Comparison of ENCODE assay signal across 2 cellular contexts in the genomic region with DNA sequence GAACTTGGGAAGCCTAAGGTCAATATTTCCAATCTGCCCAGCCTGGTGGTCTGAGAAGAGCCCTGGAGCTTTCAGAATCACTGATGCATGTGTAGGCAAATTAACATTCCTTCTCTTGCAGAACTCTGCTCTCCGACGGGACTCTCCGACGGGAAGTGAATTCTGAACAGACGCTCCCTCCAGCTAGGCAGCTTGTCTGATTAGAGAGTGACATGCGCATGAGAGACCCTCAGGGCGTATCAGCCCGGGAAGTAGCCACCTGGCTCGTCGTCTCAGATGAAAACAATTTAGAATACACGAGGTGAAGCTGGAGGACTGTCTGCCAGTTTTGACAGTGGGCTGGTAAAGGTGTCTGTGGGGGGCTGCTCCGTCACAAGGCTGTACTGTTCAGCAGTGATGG.
TF ChIP-seq lines count a peak whose summit lies in the region.

No MANE protein-coding gene starts in this region.

TF ChIP-seq in HCT116, 20 proteins besides CTCF, POLR2A, EP300 and RAD21:
- TF ChIP-seq, protein P1, sequence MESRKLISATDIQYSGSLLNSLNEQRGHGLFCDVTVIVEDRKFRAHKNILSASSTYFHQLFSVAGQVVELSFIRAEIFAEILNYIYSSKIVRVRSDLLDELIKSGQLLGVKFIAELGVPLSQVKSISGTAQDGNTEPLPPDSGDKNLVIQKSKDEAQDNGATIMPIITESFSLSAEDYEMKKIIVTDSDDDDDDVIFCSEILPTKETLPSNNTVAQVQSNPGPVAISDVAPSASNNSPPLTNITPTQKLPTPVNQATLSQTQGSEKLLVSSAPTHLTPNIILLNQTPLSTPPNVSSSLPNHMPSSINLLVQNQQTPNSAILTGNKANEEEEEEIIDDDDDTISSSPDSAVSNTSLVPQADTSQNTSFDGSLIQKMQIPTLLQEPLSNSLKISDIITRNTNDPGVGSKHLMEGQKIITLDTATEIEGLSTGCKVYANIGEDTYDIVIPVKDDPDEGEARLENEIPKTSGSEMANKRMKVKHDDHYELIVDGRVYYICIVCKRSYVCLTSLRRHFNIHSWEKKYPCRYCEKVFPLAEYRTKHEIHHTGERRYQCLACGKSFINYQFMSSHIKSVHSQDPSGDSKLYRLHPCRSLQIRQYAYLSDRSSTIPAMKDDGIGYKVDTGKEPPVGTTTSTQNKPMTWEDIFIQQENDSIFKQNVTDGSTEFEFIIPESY (IDR thresholded peaks at IDR 0.05; ENCODE audit: extremely low read depth, insufficient replicate concordance, low read length): no peak
- TF ChIP-seq EZH2phosphoT487 (IDR thresholded peaks at IDR 0.05; ENCODE audit: borderline replicate concordance): no peak
- no peak for TF ChIP-seq CBX3 (IDR thresholded peaks at IDR 0.05; ENCODE audit: low read depth)
- no peak for TF ChIP-seq ELF1 (IDR thresholded peaks at IDR 0.05; ENCODE audit: borderline replicate concordance, low read depth)
- no peak for TF ChIP-seq SP1 (IDR thresholded peaks at IDR 0.05; ENCODE audit: low read depth)

TF ChIP-seq in H1, 55 proteins besides CTCF, POLR2A, EP300 and RAD21:
- TF ChIP-seq GTF2F1 (IDR thresholded peaks at IDR 0.05; ENCODE audit: borderline replicate concordance, low read depth, low read length): no peak
- TF ChIP-seq MAFK (IDR thresholded peaks at IDR 0.05; ENCODE audit: low read depth, low read length): no peak
- TF ChIP-seq YY1 (IDR thresholded peaks at IDR 0.05; ENCODE audit: low read depth, low read length): no peak
- TF ChIP-seq JUND (IDR thresholded peaks at IDR 0.05; ENCODE audit: low read length): no peak
- no peak for TF ChIP-seq CEBPB (IDR thresholded peaks at IDR 0.05; ENCODE audit: low read depth, low read length)
- no peak for TF ChIP-seq TEAD4 (IDR thresholded peaks at IDR 0.05; ENCODE audit: low read depth, low read length)
- TF ChIP-seq TAF1 (IDR thresholded peaks at IDR 0.05; ENCODE audit: low read depth, low read length): no peak
- TF ChIP-seq SIX5 (IDR thresholded peaks at IDR 0.05; ENCODE audit: low read depth, low read length): no peak
- no peak for TF ChIP-seq SP2 (IDR thresholded peaks at IDR 0.05; ENCODE audit: low read length)
- TF ChIP-seq POLR2AphosphoS5 (IDR thresholded peaks at IDR 0.05; ENCODE audit: low read depth, low read length): no peak
- TF ChIP-seq CTBP2 (IDR thresholded peaks at IDR 0.05; ENCODE audit: borderline replicate concordance, insufficient read depth, insufficient read length, low read length): no peak
- TF ChIP-seq, protein P2, sequence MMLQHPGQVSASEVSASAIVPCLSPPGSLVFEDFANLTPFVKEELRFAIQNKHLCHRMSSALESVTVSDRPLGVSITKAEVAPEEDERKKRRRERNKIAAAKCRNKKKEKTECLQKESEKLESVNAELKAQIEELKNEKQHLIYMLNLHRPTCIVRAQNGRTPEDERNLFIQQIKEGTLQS (IDR thresholded peaks at IDR 0.05; ENCODE audit: insufficient read depth, low read depth, low read length): no peak
- no peak for TF ChIP-seq EZH2 (IDR thresholded peaks at IDR 0.05; ENCODE audit: low read depth, low read length, severe bottlenecking)
- TF ChIP-seq BACH1 (IDR thresholded peaks at IDR 0.05; ENCODE audit: low read length): no peak
- no peak for TF ChIP-seq GABPA (IDR thresholded peaks at IDR 0.05; ENCODE audit: borderline replicate concordance, insufficient read depth, low read length)
- TF ChIP-seq, protein P3, sequence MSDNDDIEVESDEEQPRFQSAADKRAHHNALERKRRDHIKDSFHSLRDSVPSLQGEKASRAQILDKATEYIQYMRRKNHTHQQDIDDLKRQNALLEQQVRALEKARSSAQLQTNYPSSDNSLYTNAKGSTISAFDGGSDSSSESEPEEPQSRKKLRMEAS (IDR thresholded peaks at IDR 0.05): no peak
- no peak for TF ChIP-seq SRF (IDR thresholded peaks at IDR 0.05; ENCODE audit: low read depth, low read length)
- TF ChIP-seq CHD2 (IDR thresholded peaks at IDR 0.05; ENCODE audit: low read length): no peak
- TF ChIP-seq SUZ12 (IDR thresholded peaks at IDR 0.05; ENCODE audit: low read length): no peak
- no peak for TF ChIP-seq CREB1 (IDR thresholded peaks at IDR 0.05)
TF ChIP-seq in H1: peak in this region for 0.
